In genomic region chr18:31533236-31533635, GRCh38 we compare ENCODE assay signal across 33 cellular contexts. TPM values are rescaled to one million over a fixed set of nuclear protein-coding genes. Genes with fewer than 3 reads are reported as not detected.
"Had no signal": no experiment of that assay in that cellular context is flagged by ENCODE, and none has a peak within 500 bp of the region (broad histone marks: within the 10 kb centered on the region; RNA-seq: fewer than 3 reads in every experiment).

No MANE protein-coding gene starts in this region.

- H3K27ac Mint-ChIP-seq: effector memory CD8-positive, alpha-beta T cell; mesothelial cell of epicardium; naive B cell had no signal

- H3K4me1 ChIP-seq: esophagus squamous epithelium, gastrocnemius medialis, heart right ventricle, left lung, lower lobe of right lung had no signal

- H3K27me3 Mint-ChIP-seq: naive B cell had no signal

- H3K4me3 ChIP-seq: coronary artery, esophagus squamous epithelium, gastrocnemius medialis, heart right ventricle, left lung, lower lobe of right lung, mucosa of descending colon had no signal

- FAIRE-seq: colon, endometrium, keratinocyte had no signal

- H3K36me3 ChIP-seq: gastrocnemius medialis, left lung, lower lobe of right lung had no signal

- H3K4me3 Mint-ChIP-seq: effector memory CD8-positive, alpha-beta T cell; endodermal cell; mesothelial cell of epicardium; naive B cell had no signal

- H3K27me3 ChIP-seq: esophagus squamous epithelium, gastrocnemius medialis, heart right ventricle, left lung had no signal

- H3K36me3 Mint-ChIP-seq: naive B cell had no signal

- H3K27ac ChIP-seq: coronary artery, epithelial cell of prostate, esophagus squamous epithelium, gastrocnemius medialis, heart right ventricle, left lung, lower lobe of right lung had no signal

- H3K4me1 Mint-ChIP-seq: endodermal cell, mesothelial cell of epicardium, naive B cell had no signal

- DNase-seq: effector CD8-positive, alpha-beta T cell; effector memory CD8-positive, alpha-beta T cell; endodermal cell; erythroblast; esophagus squamous epithelium; foreskin fibroblast; foreskin melanocyte; gastrocnemius medialis; glutamatergic neuron; head of caudate nucleus; heart right ventricle; hippocampal formation; left cardiac atrium; left lung; left ventricle myocardium superior; lower lobe of right lung; mesenchymal stem cell; mucosa of descending colon; naive B cell had no signal

- ATAC-seq: effector memory CD8-positive, alpha-beta T cell; esophagus mucosa; gastrocnemius medialis; heart right ventricle; left cardiac atrium; left lung; left ventricle myocardium superior; lower lobe of right lung; mucosa of descending colon had no signal

- H3K9me3 ChIP-seq: esophagus squamous epithelium, gastrocnemius medialis, heart right ventricle, left lung, lower lobe of right lung, mucosa of descending colon had no signal

- H3K9me3 Mint-ChIP-seq: effector memory CD8-positive, alpha-beta T cell; endodermal cell; mesothelial cell of epicardium; naive B cell had no signal

RNA-seq across cellular contexts. Expression of gene DSG2, which starts 35.3 kb away (rescaled TPM):
- total RNA-seq: myocyte had no signal

RNA-seq across cellular contexts. Expression of gene TTR, which starts 58.4 kb away (rescaled TPM):
- total RNA-seq: dermis microvascular lymphatic vessel endothelial cell, endodermal cell, esophagus squamous epithelium, glomerular endothelial cell, kidney epithelial cell, left lung, left ventricle myocardium superior, lower leg skin, lower lobe of right lung, lung microvascular endothelial cell, mesenteric fat pad, mesothelial cell of epicardium, myocyte had no signal
- polyA plus RNA-seq: keratinocyte had no signal
